Comparison of ENCODE assay signal across 8 cellular contexts in the genomic region with DNA sequence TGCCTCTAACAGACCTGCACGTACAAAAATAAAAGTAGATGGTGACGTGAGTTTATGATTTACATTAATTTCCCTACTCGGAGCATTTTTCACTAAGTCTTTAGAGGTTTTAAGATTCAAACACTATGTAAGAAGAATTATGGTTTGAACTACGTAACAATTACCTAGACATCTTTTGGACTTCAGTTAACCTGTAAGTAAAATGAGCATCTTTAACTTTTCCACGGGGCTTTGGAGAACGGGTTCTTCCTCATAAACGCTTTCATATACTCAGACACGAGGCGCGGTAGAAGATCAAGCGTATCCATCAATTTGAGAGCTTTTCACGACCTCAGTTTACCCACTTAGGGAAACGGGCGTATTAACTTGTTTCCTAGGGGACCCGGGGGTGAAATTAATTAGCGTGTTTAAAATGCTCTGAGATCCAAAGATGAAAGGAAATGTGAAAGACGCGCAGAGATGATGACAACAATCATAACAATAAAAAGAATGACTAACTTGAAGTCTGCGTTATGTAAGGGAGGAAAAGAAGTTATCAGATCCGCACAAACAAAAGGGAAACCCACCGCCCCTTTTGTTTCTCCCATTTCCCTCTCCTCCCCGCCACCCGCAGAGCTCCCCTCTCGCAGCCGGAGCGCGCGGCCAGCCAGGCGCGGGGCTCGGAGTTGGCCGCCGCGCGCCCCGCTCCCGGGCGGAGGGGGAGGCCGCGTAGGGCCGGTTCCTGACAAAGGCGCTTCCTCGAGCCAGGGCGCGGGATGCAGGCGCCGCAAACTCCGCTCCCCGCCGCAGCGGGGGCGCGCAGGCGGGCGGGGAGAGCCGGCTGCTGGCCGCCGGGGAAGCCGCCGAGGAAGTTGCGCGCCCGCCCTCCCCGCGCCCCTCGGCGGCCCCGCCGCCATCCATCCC. TPM values are rescaled to one million over a fixed set of nuclear protein-coding genes. Genes with fewer than 3 reads are reported as not detected.
A peak's percentile ranks its signal among the peaks of the same experiment; 100 is the strongest.
DNase-seq lines count a peak whose midpoint lies in the region; ATAC-seq and TF ChIP-seq lines count a peak whose summit lies in the region.

No MANE protein-coding gene starts in this region.

- H3K4me3 ChIP-seq in CD4-positive, alpha-beta memory T cell (ENCODE audit: low read length in 2 of 2), result peak overlapping the region; percentile 61 to 81
- peak overlapping the region; percentile 80 for H3K4me3 ChIP-seq in PC-9
- H3K4me3 ChIP-seq in right cardiac atrium (ENCODE audit: low read length), result peak overlapping the region; percentile 81
- H3K4me3 ChIP-seq in prostate gland, result peak overlapping the region; percentile 99 to 100

- DNase-seq in CD4-positive, alpha-beta memory T cell, result peak; percentile 55 to 65 (median 59)
- no peak for DNase-seq in PC-9
- DNase-seq in amniotic epithelial cell (ENCODE audit: low read depth), result peak; percentile 35
- DNase-seq in right cardiac atrium, result peak in 1 of 3 donors; percentile 73
- DNase-seq in prostate gland (ENCODE audit: low spot score), result peak; percentile 25
- no peak for DNase-seq in NCI-H524 treated with DMSO at 0.1 percent for 48 hours (lab: John Stamatoyannopoulos, UW)

- no peak for TF ChIP-seq POLR2A in prostate gland (IDR thresholded peaks at IDR 0.05)

- H3K4me1 ChIP-seq in CD4-positive, alpha-beta memory T cell (ENCODE audit: insufficient read depth, low read length), result peaks cover 59% of the 10 kb centered on the region
- H3K4me1 ChIP-seq in PC-9 (replicated peaks; ENCODE audit: insufficient read depth) (peaks cover 39% of the 10 kb centered on the region), right cardiac atrium (ENCODE audit: control insufficient read depth, insufficient read depth, low read length) (no peaks in the 10 kb centered on the region), prostate gland (replicated peaks) (peaks cover 6% of the 10 kb centered on the region)

- H2AFZ ChIP-seq in PC-9, result peak overlapping the region; percentile 94

- H3K27ac ChIP-seq in CD4-positive, alpha-beta memory T cell (ENCODE audit: low read depth, low read length), result peak overlapping the region; percentile 88
- H3K27ac ChIP-seq in PC-9 (no peak overlapping the region), right cardiac atrium (ENCODE audit: low read length) (peak overlapping the region; percentile 98), prostate gland (peak overlapping the region; percentile 97)

- no peaks in the 10 kb centered on the region for H3K36me3 ChIP-seq in CD4-positive, alpha-beta memory T cell (ENCODE audit: insufficient read depth, low read length)
- H3K36me3 ChIP-seq in PC-9 (ENCODE audit: low read depth) (no peaks in the 10 kb centered on the region), prostate gland (no peaks in the 10 kb centered on the region)

- peak overlapping the region; percentile 73 for H3K4me2 ChIP-seq in PC-9

- intact Hi-C loops in CD4-positive, alpha-beta memory T cell (cut with micrococcal nuclease), result loop anchor here (1.0 to 10.0 kb wide), 16 partner anchors 8 to 1081 kb away; partner anchors contain the start of genes ACTR2, AFTPH, MDH1 and UGP2
- intact Hi-C loops in PC-9 (cut with micrococcal nuclease; ENCODE audit: unreplicated experiment) (loop anchor here (1.0 to 10.0 kb wide), 8 partner anchors 60 to 734 kb away; no protein-coding TSS in a partner anchor), right cardiac atrium (cut with DNase I) (loop anchor here in 1 of 4 donors (10.0 kb wide), 1 partner anchor 89 kb away; no protein-coding TSS in a partner anchor), prostate gland (cut with DNase I) (loop anchor here (5.0 to 10.0 kb wide), 2 partner anchors 91 to 171 kb away; no protein-coding TSS in a partner anchor)

- peak overlapping the region; percentile 96 to 99 (median 98) for H3K27ac Mint-ChIP-seq in CD4-positive, alpha-beta memory T cell

- CTCF ChIA-PET in CD4-positive, alpha-beta memory T cell (lab: Charles Lee; ENCODE audit: partially characterized antibody), result interaction anchor here (1.0 to 3.2 kb wide), 3 partner anchors 10 to 184 kb away, joined by 3 to 24 read pairs (median 3); no protein-coding TSS in a partner anchor
- CTCF ChIA-PET in PC-9 (lab: Charles Lee), result no interaction called here

- peaks cover 0 to 2% (median 0%) of the 10 kb centered on the region in 8 donors for H3K9me3 Mint-ChIP-seq in CD4-positive, alpha-beta memory T cell

- 1% methylated on average over 63 of the region's 69 CpGs for WGBS in right cardiac atrium
- WGBS in prostate gland, result under 1% methylated on average over 69 of the region's 69 CpGs

- no peak for TF ChIP-seq CTCF in PC-9 (conservative IDR thresholded peaks at IDR 0.05)
- no peak for TF ChIP-seq CTCF in prostate gland (IDR thresholded peaks at IDR 0.05)

- no peaks in the 10 kb centered on the region for H3K9me3 ChIP-seq in CD4-positive, alpha-beta memory T cell (ENCODE audit: control insufficient read depth in 1 of 2, low read length in 2 of 2)
- H3K9me3 ChIP-seq in PC-9 (ENCODE audit: insufficient read depth, low read depth) (no peaks in the 10 kb centered on the region), right cardiac atrium (ENCODE audit: control insufficient read depth, low read length) (no peaks in the 10 kb centered on the region), prostate gland (no peaks in the 10 kb centered on the region)

- H3K9me2 ChIP-seq in PC-9 (ENCODE audit: insufficient read depth), result 0 out of 2 replicates have a peak, but pooled peaks cover 3% of the 10 kb centered on the region

- BruUV-seq in PC-9 (replicated peaks; lab: Mats Ljungman, UMichigan), result TSS peak; percentile 46

- peaks cover 41% of the 10 kb centered on the region for H3K79me2 ChIP-seq in PC-9 (ENCODE audit: low read depth)

- H4K20me1 ChIP-seq in PC-9 (ENCODE audit: insufficient read depth), result no peaks in the 10 kb centered on the region

- no peaks in the 10 kb centered on the region for H3K27me3 ChIP-seq in CD4-positive, alpha-beta memory T cell (ENCODE audit: insufficient read depth, low read length)
- no peaks in the 10 kb centered on the region for H3K27me3 ChIP-seq in PC-9 (ENCODE audit: insufficient read depth, low read depth)
- H3K27me3 ChIP-seq in right cardiac atrium (ENCODE audit: control insufficient read depth, insufficient read depth), result no peaks in the 10 kb centered on the region
- no peaks in the 10 kb centered on the region for H3K27me3 ChIP-seq in prostate gland (replicated peaks; ENCODE audit: insufficient read depth)

- ATAC-seq in GM19395 (IDR thresholded peaks at IDR 0.05; ENCODE audit: unreplicated experiment), result peak; percentile 9
- peak; percentile 21 for ATAC-seq in HG03439 (IDR thresholded peaks at IDR 0.05; ENCODE audit: unreplicated experiment)
- ATAC-seq in right cardiac atrium, result peak in 1 of 2 donors; percentile 50

- peaks cover 27 to 47% (median 30%) of the 10 kb centered on the region in 4 donors for H3K4me1 Mint-ChIP-seq in CD4-positive, alpha-beta memory T cell

- H3K27me3 Mint-ChIP-seq in CD4-positive, alpha-beta memory T cell, result no peaks in the 10 kb centered on the region

- POLR2A ChIA-PET in CD4-positive, alpha-beta memory T cell (lab: Charles Lee; ENCODE audit: partially characterized antibody), result interaction anchor here (0.8 to 5.1 kb wide), 29 partner anchors 8 to 1084 kb away, joined by 3 to 51 read pairs (median 5); partner anchors contain the start of genes ACTR2, UGP2 and VPS54
- POLR2A ChIA-PET in PC-9 (lab: Charles Lee; ENCODE audit: unreplicated experiment), result interaction anchor here (0.6 kb wide), 2 partner anchors 59 to 132 kb away, joined by 3 read pairs; no protein-coding TSS in a partner anchor

- no peaks in the 10 kb centered on the region for H3F3A ChIP-seq in PC-9 (ENCODE audit: insufficient read depth, low read depth)

- peaks cover 5 to 15% of the 10 kb centered on the region in 2 donors for H3K36me3 Mint-ChIP-seq in CD4-positive, alpha-beta memory T cell

- H3K4me3 Mint-ChIP-seq in CD4-positive, alpha-beta memory T cell, result peak overlapping the region; percentile 92 to 99 (median 98)

RNA-seq across cellular contexts. Expression of gene PELI1, which starts 0.8 kb away (rescaled TPM):
- total RNA-seq in CD4-positive, alpha-beta memory T cell, result 10 to 100 TPM; 36.7 to 40.5 TPM
- 10 to 100 TPM; 11.3 to 15.4 TPM for polyA plus RNA-seq in CD4-positive, alpha-beta memory T cell
- total RNA-seq in PC-9 (2021) (32.6 and 33.1 TPM in 2 replicates), right cardiac atrium (10 to 100 TPM; 12.4 to 17.2 (median 13.7) TPM), prostate gland (10 to 100 TPM; 16.9 to 32.9 TPM)
- polyA plus RNA-seq in right cardiac atrium, result 6.9 TPM

Comparison
In these comparisons a context has a peak if more than half of its experiments do, and no peak if none do; other contexts are left out.
1. DNase-seq: peak in CD4-positive, alpha-beta memory T cell (5 of 5), amniotic epithelial cell (single experiment) and prostate gland (single experiment); none in PC-9 (0 of 2) and NCI-H524 treated with DMSO at 0.1 percent for 48 hours (single experiment).
2. Peak in every context shown above with its lines, with median percentiles within 50 percentile points of each other: H3K4me3 ChIP-seq.